8 cellular contexts compared by ENCODE assay signal in genomic region chr2:9423100-9423921, GRCh38. TPM values are rescaled to one million over a fixed set of nuclear protein-coding genes. Genes with fewer than 3 reads are reported as not detected.
A peak's percentile ranks its signal among the peaks of the same experiment; 100 is the strongest.
DNase-seq lines count a peak whose midpoint lies in the region; ATAC-seq and TF ChIP-seq lines count a peak whose summit lies in the region.

CPSF3 (plus strand) TSS chr2:9423654; CDS start chr2:9423774, 120 bp downstream.
A gene with protein sequence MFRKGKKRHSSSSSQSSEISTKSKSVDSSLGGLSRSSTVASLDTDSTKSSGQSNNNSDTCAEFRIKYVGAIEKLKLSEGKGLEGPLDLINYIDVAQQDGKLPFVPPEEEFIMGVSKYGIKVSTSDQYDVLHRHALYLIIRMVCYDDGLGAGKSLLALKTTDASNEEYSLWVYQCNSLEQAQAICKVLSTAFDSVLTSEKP (minus strand): TSS chr2:9423528. CDS start chr2:9418697, 4,831 bp downstream.

- H3K36me3 Mint-ChIP-seq in activated T-cell treated with anti-CD3 and anti-CD28 coated beads, Interleukin-2, amount 50 U/mL, for 24 hours (ENCODE audit: low read depth): peaks cover 34% of the 10 kb centered on the region

- no peak within 1 kb of the TSS for H3K4me3 Mint-ChIP-seq in activated T-cell treated with anti-CD3 and anti-CD28 coated beads, Interleukin-2, amount 50 U/mL, for 24 hours

- DNase-seq in DMS153 treated with DMSO at 0.1 percent for 48 hours (lab: John Stamatoyannopoulos, UW; ENCODE audit: unreplicated experiment) (peak; percentile 94), KBM-7 (peak; percentile 98), erythroblast (lab: John Stamatoyannopoulos, UW) (peak; percentile 98 to 99)
- peak; percentile 98 for DNase-seq in activated T-cell treated with anti-CD3 and anti-CD28 coated beads, Interleukin-2, amount 50 U/mL, for 24 hours
- DNase-seq in stimulated activated CD8-positive, alpha-beta memory T cell treated with anti-CD3 and anti-CD28 coated beads, Interleukin-7, amount 100 ng/mL, for 1 hour (ENCODE audit: low read depth in 2 of 2): peak; percentile 92 to 95

- no peaks in the 10 kb centered on the region for H3K27me3 Mint-ChIP-seq in activated T-cell treated with anti-CD3 and anti-CD28 coated beads, Interleukin-2, amount 50 U/mL, for 24 hours

- peaks cover 39% of the 10 kb centered on the region for H3K4me1 Mint-ChIP-seq in activated T-cell treated with anti-CD3 and anti-CD28 coated beads, Interleukin-2, amount 50 U/mL, for 24 hours (ENCODE audit: low read depth)

- no peaks in the 10 kb centered on the region for H3K9me3 ChIP-seq in mucosa of stomach (ENCODE audit: control insufficient read depth, low read length)

- peak within 1 kb of the TSS; percentile 93 for H3K9ac ChIP-seq in mucosa of stomach (ENCODE audit: low read length)

- H3K4me1 ChIP-seq in mucosa of stomach (ENCODE audit: control insufficient read depth, insufficient read depth, low read length): peaks cover 12% of the 10 kb centered on the region

- peak within 1 kb of the TSS; percentile 94 for H3K4me3 ChIP-seq in mucosa of stomach (ENCODE audit: low read length)

- peak; percentile 78 for TF ChIP-seq POLR2A in erythroblast (IDR thresholded peaks at IDR 0.05; ENCODE audit: low read length)

- in situ Hi-C loops in KBM-7 (cut with MboI; ENCODE audit: low pct_unique_long_range_greater_than_20kb, low sequenced_read_pairs): no loop called here

- H3K9me3 Mint-ChIP-seq in activated T-cell treated with anti-CD3 and anti-CD28 coated beads, Interleukin-2, amount 50 U/mL, for 24 hours: no peaks in the 10 kb centered on the region

- ATAC-seq in GM21717 (IDR thresholded peaks at IDR 0.05; ENCODE audit: unreplicated experiment): peak; percentile 88

- H3K27ac Mint-ChIP-seq in activated T-cell treated with anti-CD3 and anti-CD28 coated beads, Interleukin-2, amount 50 U/mL, for 24 hours: peak within 1 kb of the TSS; percentile 94

- no peaks in the 10 kb centered on the region for H3K36me3 ChIP-seq in mucosa of stomach (ENCODE audit: control insufficient read depth, insufficient read depth, low read length)

- no peaks in the 10 kb centered on the region for H3K27me3 ChIP-seq in mucosa of stomach (ENCODE audit: control insufficient read depth, insufficient read depth, low read length)

TF ChIP-seq in PFSK-1, 5 proteins besides CTCF, POLR2A, EP300 and RAD21:
- TF ChIP-seq FOXP2 (optimal IDR thresholded peaks at IDR 0.05; ENCODE audit: borderline replicate concordance, extremely low read depth, extremely low read length, insufficient read depth) (peak; percentile 92), TAF1 (IDR thresholded peaks at IDR 0.05; ENCODE audit: borderline replicate concordance, insufficient read depth, low read length) (peak; percentile 71; the same call in 1 of the 2 replicates), POLR2AphosphoS5 (IDR thresholded peaks at IDR 0.05; ENCODE audit: low read depth, low read length) (peak; percentile 68), REST (IDR thresholded peaks at IDR 0.05; ENCODE audit: insufficient read depth in 1 of 2, low read depth in 2 of 2, low read length in 2 of 2) (0 out of 4 replicates have a peak, but pooled peaks of 1 of the 2 experiments have one; percentile 12), SIN3A (IDR thresholded peaks at IDR 0.05; ENCODE audit: borderline replicate concordance, insufficient read depth, low read length) (0 out of 2 replicates have a peak, but pooled peaks have one; percentile 64)

RNA-seq across cellular contexts. Expression of gene CPSF3, which starts in this region (rescaled TPM):
- 31.9 TPM for polyA plus RNA-seq in PFSK-1 (2012; ENCODE audit: insufficient read length, low read depth)

RNA-seq across cellular contexts. Expression of the second gene that starts in this region (rescaled TPM):
- polyA plus RNA-seq in PFSK-1 (2012; ENCODE audit: insufficient read length, low read depth): 30.3 TPM

Comparison
In these comparisons a context has a peak if more than half of its experiments do, and no peak if none do; other contexts are left out.
1. Peak in every context shown above with its lines: DNase-seq, ATAC-seq and H3K4me3 ChIP-seq.